ENCODE assay signal across 8 cellular contexts in the genomic region with DNA sequence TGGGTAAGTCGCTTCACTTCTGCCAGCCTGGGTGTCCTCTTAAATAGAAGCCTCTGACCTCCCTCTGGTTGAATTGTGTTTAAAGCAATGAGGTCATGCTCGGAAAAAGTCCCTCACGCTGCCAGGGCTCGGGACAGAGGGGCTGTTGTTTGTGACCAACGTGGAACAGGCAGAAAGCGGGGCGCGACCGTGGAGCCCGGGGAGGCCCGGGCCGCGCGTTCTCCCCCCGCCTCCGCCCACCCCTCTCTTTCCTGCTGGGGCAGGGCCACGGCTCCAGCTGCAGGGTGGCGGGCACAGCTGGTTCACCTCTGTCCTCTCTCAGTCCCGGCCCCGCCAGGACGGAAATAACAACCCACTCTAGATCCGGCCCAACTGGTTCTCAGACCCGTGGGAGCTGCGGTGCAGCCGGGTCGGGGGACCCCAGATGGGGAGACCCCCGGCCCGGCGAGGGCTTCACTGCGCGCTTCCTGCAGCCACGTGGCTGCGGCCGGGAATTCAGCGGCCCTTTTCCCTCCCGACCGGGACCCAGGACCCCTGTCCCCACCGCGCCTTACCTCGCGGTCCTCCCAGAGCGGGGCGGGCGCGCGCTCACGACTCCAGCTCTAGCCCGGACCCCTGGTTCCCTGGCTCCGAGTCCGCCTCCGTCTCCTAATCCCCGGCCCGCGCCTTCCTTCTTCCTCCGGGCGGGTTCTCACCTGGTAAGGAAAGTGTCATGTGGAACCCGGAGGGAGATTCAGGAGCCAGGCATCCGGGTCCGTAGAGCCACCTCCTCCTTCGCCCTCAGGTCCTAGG. TPM values are rescaled to one million over a fixed set of nuclear protein-coding genes. Genes with fewer than 3 reads are reported as not detected.
A peak's percentile ranks its signal among the peaks of the same experiment; 100 is the strongest.
DNase-seq lines count a peak whose midpoint lies in the region; ATAC-seq and TF ChIP-seq lines count a peak whose summit lies in the region.

No MANE protein-coding gene starts in this region.

- peak; percentile 44 for ATAC-seq in activated naive CD8-positive, alpha-beta T cell treated with anti-CD3 and anti-CD28 coated beads, Interleukin-2, amount 50 U/mL, for 24 hours

- no peaks in the 10 kb centered on the region for H3K36me3 Mint-ChIP-seq in activated naive CD8-positive, alpha-beta T cell treated with anti-CD3 and anti-CD28 coated beads, Interleukin-2, amount 50 U/mL, for 24 hours (ENCODE audit: low read depth)

- no peaks in the 10 kb centered on the region for H3K27me3 ChIP-seq in right atrium auricular region

- no peaks in the 10 kb centered on the region for H3K36me3 ChIP-seq in right atrium auricular region

- no peak overlapping the region for H3K27ac Mint-ChIP-seq in activated naive CD8-positive, alpha-beta T cell treated with anti-CD3 and anti-CD28 coated beads, Interleukin-2, amount 50 U/mL, for 24 hours

- intact Hi-C loops in posterior vena cava (cut with DNase I): no loop called here

- peak overlapping the region; percentile 43 to 54 for H3K4me3 ChIP-seq in right atrium auricular region

- H3K4me3 Mint-ChIP-seq in activated naive CD8-positive, alpha-beta T cell treated with anti-CD3 and anti-CD28 coated beads, Interleukin-2, amount 50 U/mL, for 24 hours: no peak overlapping the region

- DNase-seq in ELF-1 (ENCODE audit: low read depth, low spot score) (peak; percentile 39), right atrium auricular region (ENCODE audit: low spot score) (no peak), posterior vena cava (ENCODE audit: low spot score) (peak; percentile 83), NCI-H748 treated with DMSO at 0.1 percent for 48 hours (lab: John Stamatoyannopoulos, UW) (no peak), HCEC 1CT (no peak)
- no peak for DNase-seq in activated naive CD8-positive, alpha-beta T cell treated with anti-CD3 and anti-CD28 coated beads, Interleukin-2, amount 50 U/mL, for 24 hours
- no peak for DNase-seq in stimulated activated naive CD4-positive, alpha-beta T cell treated with Interleukin-2 at 50 U/mL for 16 hours (lab: John Stamatoyannopoulos, UW)
- no peak for DNase-seq in activated CD8-positive, alpha-beta memory T cell treated with anti-CD3 and anti-CD28 coated beads for 24 hours

- H3K4me1 Mint-ChIP-seq in activated naive CD8-positive, alpha-beta T cell treated with anti-CD3 and anti-CD28 coated beads, Interleukin-2, amount 50 U/mL, for 24 hours: peaks cover 22% of the 10 kb centered on the region

- no peaks in the 10 kb centered on the region for H3K9me3 ChIP-seq in right atrium auricular region

- H3K4me1 ChIP-seq in right atrium auricular region: peaks cover 0 to 36% of the 10 kb centered on the region in 2 donors

- TF ChIP-seq CTCF in right atrium auricular region (IDR thresholded peaks at IDR 0.05): no peak

- H3K9me3 Mint-ChIP-seq in activated naive CD8-positive, alpha-beta T cell treated with anti-CD3 and anti-CD28 coated beads, Interleukin-2, amount 50 U/mL, for 24 hours: no peaks in the 10 kb centered on the region

- peak overlapping the region; percentile 76 to 85 for H3K27ac ChIP-seq in right atrium auricular region

- peaks cover 50% of the 10 kb centered on the region for H3K27me3 Mint-ChIP-seq in activated naive CD8-positive, alpha-beta T cell treated with anti-CD3 and anti-CD28 coated beads, Interleukin-2, amount 50 U/mL, for 24 hours

RNA-seq across cellular contexts. Expression of gene CDC42EP5, which starts 1.9 kb away (rescaled TPM):
- total RNA-seq in right atrium auricular region (10 to 100 TPM; 11.4 to 15.2 TPM), posterior vena cava (10 to 100 TPM; 24.8 to 25.7 TPM)

RNA-seq across cellular contexts. Expression of gene LENG9, which starts 7.6 kb away (rescaled TPM):
- 1 to 10 TPM; 2.1 to 4.9 TPM for total RNA-seq in right atrium auricular region
- total RNA-seq in posterior vena cava: 1 to 10 TPM; 4.2 to 5.1 TPM

RNA-seq across cellular contexts. Expression of gene LENG8, which starts 22.2 kb away (rescaled TPM):
- total RNA-seq in right atrium auricular region: 10 to 100 TPM; 32.1 to 36.4 TPM
- 100 to 1,000 TPM; 113 to 140 TPM for total RNA-seq in posterior vena cava

RNA-seq across cellular contexts. Expression of gene LAIR2, which starts 31.4 kb away (rescaled TPM):
- total RNA-seq in right atrium auricular region: not detected
- total RNA-seq in posterior vena cava: not detected

RNA-seq across cellular contexts. Expression of gene TTYH1, which starts 55.9 kb away (rescaled TPM):
- total RNA-seq in right atrium auricular region (1 to 10 TPM; 1.7 to 2.7 TPM), posterior vena cava (1 to 10 TPM in 1 of 2 donors, under 1 TPM in 1; 0.60 to 1.4 TPM)

Comparison
In these comparisons a context has a peak if more than half of its experiments do, and no peak if none do; other contexts are left out.
1. DNase-seq: peak in ELF-1 (single experiment) and posterior vena cava (single experiment); none in activated naive CD8-positive, alpha-beta T cell treated with anti-CD3 and anti-CD28 coated beads, Interleukin-2, amount 50 U/mL, for 24 hours (single experiment), right atrium auricular region (single experiment), NCI-H748 treated with DMSO at 0.1 percent for 48 hours (single experiment), HCEC 1CT (single experiment), stimulated activated naive CD4-positive, alpha-beta T cell treated with Interleukin-2 at 50 U/mL for 16 hours (single experiment) and activated CD8-positive, alpha-beta memory T cell treated with anti-CD3 and anti-CD28 coated beads for 24 hours (single experiment).